ENCODE assay signal across 23 cellular contexts in the genomic region with DNA sequence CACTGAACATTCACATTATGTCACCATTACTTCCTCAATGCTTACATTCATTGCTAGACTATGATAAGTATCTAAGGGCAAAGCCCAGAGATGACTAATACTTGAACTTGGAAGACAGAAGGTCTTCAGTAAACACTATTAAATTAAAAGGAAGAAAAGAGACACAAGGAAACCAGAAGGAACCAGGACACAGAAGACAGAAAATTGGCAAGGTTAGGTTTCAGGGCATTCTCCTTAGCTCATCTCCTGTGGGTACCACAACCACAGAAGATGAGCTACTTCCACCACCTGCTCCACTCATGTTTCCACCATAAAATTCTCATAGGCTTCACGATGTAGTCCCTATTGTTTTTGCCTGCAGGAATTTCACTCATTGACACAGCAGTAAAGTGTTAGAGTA.
"Had no signal": no experiment of that assay in that cellular context is flagged by ENCODE, and none has a peak within 500 bp of the region (broad histone marks: within the 10 kb centered on the region; RNA-seq: fewer than 3 reads in every experiment).

No MANE protein-coding gene starts in this region.

- H3K4me2 ChIP-seq: neural progenitor cell, smooth muscle cell had no signal

- H3K4me1 ChIP-seq: gastroesophageal sphincter, left ventricle myocardium inferior, lower lobe of right lung, neural progenitor cell, tibial artery, upper lobe of left lung, vagina had no signal

- H2AFZ ChIP-seq: neural progenitor cell had no signal

- H3K27ac ChIP-seq: gastroesophageal sphincter, left ventricle myocardium inferior, lower lobe of right lung, neural progenitor cell, ovary, tibial artery, upper lobe of left lung, vagina had no signal

- DNase-seq: effector CD4-positive, alpha-beta T cell; glutamatergic neuron; islet precursor cell; left cardiac atrium; left ventricle myocardium inferior; lower lobe of right lung; mesenchymal stem cell; midbrain; nucleus accumbens; ovary; right cardiac atrium; stimulated activated CD4-positive, alpha-beta T cell treated with anti-CD3 and anti-CD28 coated beads, Interleukin-2, amount 100 ng/mL, for 48 hours; stimulated activated CD8-positive, alpha-beta memory T cell treated with anti-CD3 and anti-CD28 coated beads, Interleukin-4, amount 100 ng/mL, for 48 hours; tibial artery; upper lobe of left lung had no signal

- H3K9ac ChIP-seq: neural progenitor cell had no signal

- H3K9me3 ChIP-seq: gastroesophageal sphincter, left ventricle myocardium inferior, lower lobe of right lung, ovary, tibial artery, upper lobe of left lung, vagina had no signal

- H3K4me3 ChIP-seq: gastroesophageal sphincter, left ventricle myocardium inferior, lower lobe of right lung, neural progenitor cell, ovary, smooth muscle cell, tibial artery, upper lobe of left lung, vagina had no signal

- FAIRE-seq: colon had no signal

- H3K27me3 ChIP-seq: gastroesophageal sphincter, neural progenitor cell, ovary, tibial artery, upper lobe of left lung, vagina had no signal

- H3K36me3 ChIP-seq: gastroesophageal sphincter, left ventricle myocardium inferior, lower lobe of right lung, neural progenitor cell, ovary, tibial artery, upper lobe of left lung, vagina had no signal

- ATAC-seq: esophagus mucosa; gastroesophageal sphincter; left cardiac atrium; lower lobe of right lung; natural killer cell treated with Interleukin-12 subunit alpha and Interleukin-12 subunit beta and Interleukin-15 and Interleukin-18, amount 100 ng/mL, for 72 hours; right cardiac atrium; stimulated activated effector memory CD8-positive, alpha-beta T cell treated with anti-CD3 and anti-CD28 coated beads, Interleukin-12 subunit alpha, Interleukin-12 subunit beta, amount 100 ng/mL, for 72 hours had no signal
